ENCODE assay signal across 14 cellular contexts in genomic region chr1:12028248-12028647, GRCh38. TPM values are rescaled to one million over a fixed set of nuclear protein-coding genes. Genes with fewer than 3 reads are reported as not detected.
A peak's percentile ranks its signal among the peaks of the same experiment; 100 is the strongest.
DNase-seq lines count a peak whose midpoint lies in the region; ATAC-seq, FAIRE-seq and TF ChIP-seq lines count a peak whose summit lies in the region.
"Had no signal": no experiment of that assay in that cellular context is flagged by ENCODE, and none has a peak within 500 bp of the region (broad histone marks: within the 10 kb centered on the region; RNA-seq: fewer than 3 reads in every experiment).

No MANE protein-coding gene starts in this region.

- intact Hi-C loops in HepG2 (cut with micrococcal nuclease; ENCODE audit: unreplicated experiment) = no loop called here

- H3K4me3 ChIP-seq in osteoblast (ENCODE audit: insufficient read depth, low read length) = no peak overlapping the region
- H3K4me3 ChIP-seq in HepG2 (replicated peaks in 1 of 3; ENCODE audit: insufficient read depth in 1 of 3, low read depth in 2 of 3, low read length in 3 of 3) = no peak overlapping the region
- H3K4me3 ChIP-seq: A549, GM23338 had no signal

- 90% methylated on average over 8 of the region's 8 CpGs for WGBS in HepG2 (ENCODE audit: low lambda C conversion rate)

- peak overlapping the region; percentile 24 for H3K27ac Mint-ChIP-seq in activated T-cell treated with anti-CD3 and anti-CD28 coated beads, Interleukin-2, amount 50 U/mL, for 72 hours
- H3K27ac Mint-ChIP-seq in chondrocyte (ENCODE audit: unreplicated experiment) (peak overlapping the region; percentile 62), type B pancreatic cell (peak overlapping the region; percentile 21)
- H3K27ac Mint-ChIP-seq: GM23338 had no signal

- DNase-seq in activated T-cell treated with anti-CD3 and anti-CD28 coated beads, Interleukin-2, amount 50 U/mL, for 72 hours = no peak
- no peak for DNase-seq in activated T-cell treated with anti-CD3 and anti-CD28 coated beads, Interleukin-2, amount 50 U/mL, for 48 hours
- DNase-seq in chondrocyte (ENCODE audit: low spot score) (no peak), osteoblast (ENCODE audit: insufficient read length, low spot score, missing footprints) (peak; percentile 52), type B pancreatic cell (ENCODE audit: extremely low spot score, unreplicated experiment) (no peak), NCI-H1105 treated with DMSO at 0.1 percent for 48 hours (lab: John Stamatoyannopoulos, UW) (no peak), HepG2 (ENCODE audit: low spot score) (no peak)
- DNase-seq: BE2C; Caco-2; CD8-positive, alpha-beta memory T cell; H7 had no signal

- no TSS peak for BruUV-seq in HepG2 (replicated peaks; lab: Mats Ljungman, UMichigan)

- no peaks in the 10 kb centered on the region for H3K27me3 ChIP-seq in osteoblast (ENCODE audit: insufficient read depth, low read length)
- H3K27me3 ChIP-seq in HepG2 (ENCODE audit: control insufficient read depth in 1 of 2, insufficient read depth in 2 of 2, low read length in 2 of 2) = no peaks in the 10 kb centered on the region
- H3K27me3 ChIP-seq: BE2C had no signal

- in situ Hi-C loops in HepG2 (cut with HindIII; ENCODE audit: extremely low pct_ligation_motif_present, low pct_unique_long_range_greater_than_20kb) = no loop called here

- no peak for TF ChIP-seq RAD21 in HepG2 (CRISPR knock-in tag; IDR thresholded peaks at IDR 0.05)

- H3K79me2 ChIP-seq in osteoblast (ENCODE audit: insufficient read depth, low read length) (no peaks in the 10 kb centered on the region), HepG2 (ENCODE audit: insufficient read depth, low read length) (peaks cover 2% of the 10 kb centered on the region)

- H3K9me3 ChIP-seq in osteoblast (ENCODE audit: low read depth, low read length) (no peaks in the 10 kb centered on the region), HepG2 (ENCODE audit: low read length) (no peaks in the 10 kb centered on the region)
- H3K9me3 ChIP-seq: A549, BE2C, Caco-2 had no signal

- peaks cover 27% of the 10 kb centered on the region for H3K36me3 ChIP-seq in osteoblast (ENCODE audit: insufficient read depth, low read length)
- H3K36me3 ChIP-seq in HepG2 (replicated peaks in 1 of 2; ENCODE audit: control insufficient read depth in 1 of 2, insufficient read depth in 2 of 2, low read length in 2 of 2) = peaks cover 19 to 39% of the 10 kb centered on the region in 2 experiments
- H3K36me3 ChIP-seq: BE2C had no signal

- POLR2A ChIA-PET in HepG2 (lab: Yijun Ruan, JAX) = no interaction called here

- no peak overlapping the region for H3K4me3 Mint-ChIP-seq in activated T-cell treated with anti-CD3 and anti-CD28 coated beads, Interleukin-2, amount 50 U/mL, for 72 hours
- H3K4me3 Mint-ChIP-seq in chondrocyte (ENCODE audit: unreplicated experiment) (no peak overlapping the region), type B pancreatic cell (no peak overlapping the region)
- H3K4me3 Mint-ChIP-seq: CD8-positive, alpha-beta memory T cell; GM23338 had no signal

- no peaks in the 10 kb centered on the region for H3K4me1 Mint-ChIP-seq in activated T-cell treated with anti-CD3 and anti-CD28 coated beads, Interleukin-2, amount 50 U/mL, for 72 hours (ENCODE audit: low read depth)
- H3K4me1 Mint-ChIP-seq in chondrocyte (ENCODE audit: low read depth) (no peaks in the 10 kb centered on the region), type B pancreatic cell (ENCODE audit: unreplicated experiment) (no peaks in the 10 kb centered on the region)
- H3K4me1 Mint-ChIP-seq: GM23338 had no signal

- peaks cover 13 to 31% of the 10 kb centered on the region in 2 donors for H3K36me3 Mint-ChIP-seq in activated T-cell treated with anti-CD3 and anti-CD28 coated beads, Interleukin-2, amount 50 U/mL, for 72 hours (ENCODE audit: insufficient read depth in 2 of 2)
- H3K36me3 Mint-ChIP-seq in chondrocyte (ENCODE audit: low read depth) (peaks cover 22% of the 10 kb centered on the region), type B pancreatic cell (peaks cover 25% of the 10 kb centered on the region)

- TF ChIP-seq POLR2A in HepG2 (IDR thresholded peaks at IDR 0.05; ENCODE audit: insufficient read depth in 1 of 2, low read depth in 2 of 2, low read length in 2 of 2) = no peak

- ATAC-seq in activated T-cell treated with anti-CD3 and anti-CD28 coated beads, Interleukin-2, amount 50 U/mL, for 72 hours (replicated peaks in 1 of 2) = no peak
- no peak for ATAC-seq in GM19467 (IDR thresholded peaks at IDR 0.05; ENCODE audit: unreplicated experiment)
- ATAC-seq in HepG2 = no peak
- ATAC-seq: A549, GM23338 had no signal

- H3K9me3 Mint-ChIP-seq in activated T-cell treated with anti-CD3 and anti-CD28 coated beads, Interleukin-2, amount 50 U/mL, for 72 hours = no peaks in the 10 kb centered on the region
- H3K9me3 Mint-ChIP-seq in chondrocyte (ENCODE audit: low read depth) (no peaks in the 10 kb centered on the region), type B pancreatic cell (no peaks in the 10 kb centered on the region)
- H3K9me3 Mint-ChIP-seq: CD8-positive, alpha-beta memory T cell; GM23338 had no signal

- no peaks in the 10 kb centered on the region for H3K4me1 ChIP-seq in osteoblast (ENCODE audit: insufficient read depth, low read length)
- no peaks in the 10 kb centered on the region for H3K4me1 ChIP-seq in HepG2 (ENCODE audit: insufficient read depth, low read length)
- H3K4me1 ChIP-seq: A549, BE2C, Caco-2 had no signal

- H4K20me1 ChIP-seq in osteoblast (ENCODE audit: insufficient read depth, low read length) (peaks cover 2% of the 10 kb centered on the region), HepG2 (ENCODE audit: insufficient read depth, low read length) (no peaks in the 10 kb centered on the region)

- no peaks in the 10 kb centered on the region for H3K27me3 Mint-ChIP-seq in activated T-cell treated with anti-CD3 and anti-CD28 coated beads, Interleukin-2, amount 50 U/mL, for 72 hours (ENCODE audit: low read depth)
- H3K27me3 Mint-ChIP-seq in chondrocyte (ENCODE audit: low read depth) (no peaks in the 10 kb centered on the region), type B pancreatic cell (no peaks in the 10 kb centered on the region)
- H3K27me3 Mint-ChIP-seq: CD8-positive, alpha-beta memory T cell had no signal

- CTCF ChIA-PET in HepG2 (lab: Yijun Ruan, JAX; ENCODE audit: low intra/inter-chr PET ratio, low total read pairs) = no interaction called here

- H2AFZ ChIP-seq in osteoblast (ENCODE audit: low read length) = no peak overlapping the region
- no peak overlapping the region for H2AFZ ChIP-seq in HepG2 (ENCODE audit: low read length)
- H2AFZ ChIP-seq: GM23338 had no signal

- FAIRE-seq in HepG2 (lab: Jason Lieb, UNC) = no peak
- FAIRE-seq: A549 had no signal

- no peak for TF ChIP-seq CTCF in chondrocyte (IDR thresholded peaks at IDR 0.05)
- TF ChIP-seq CTCF in osteoblast (IDR thresholded peaks at IDR 0.05; ENCODE audit: extremely low read depth, low read depth, low read length) = no peak
- no peak for TF ChIP-seq CTCF in type B pancreatic cell (conservative IDR thresholded peaks at IDR 0.05)
- no peak for TF ChIP-seq CTCF in HepG2 (CRISPR knock-in tag; IDR thresholded peaks at IDR 0.05)

- no peak overlapping the region for H3K9ac ChIP-seq in HepG2 (ENCODE audit: insufficient read depth, low read depth, low read length)

- no peak overlapping the region for H3K4me2 ChIP-seq in osteoblast (ENCODE audit: insufficient read depth, low read length)
- H3K4me2 ChIP-seq in HepG2 (ENCODE audit: low read depth, low read length) = no peak overlapping the region
- H3K4me2 ChIP-seq: A549, GM23338 had no signal

- H3K27ac ChIP-seq in osteoblast (ENCODE audit: low read depth, low read length) (no peak overlapping the region), HepG2 (ENCODE audit: extremely low read length, insufficient read depth, low read length) (no peak overlapping the region)
- H3K27ac ChIP-seq: A549 had no signal

- TF ChIP-seq EP300 in HepG2 (IDR thresholded peaks at IDR 0.05; ENCODE audit: low read depth in 2 of 2, low read length in 2 of 2) (no peak), HepG2 (CRISPR knock-in tag; IDR thresholded peaks at IDR 0.05; ENCODE audit: borderline replicate concordance) (no peak)

RNA-seq across cellular contexts. Expression of gene MIIP, which starts 8.9 kb away (rescaled TPM):
- 10 to 100 TPM; 67.3 to 80.3 TPM for total RNA-seq in activated T-cell treated with anti-CD3 and anti-CD28 coated beads, Interleukin-2, amount 50 U/mL, for 72 hours
- 14.5 to 17.8 TPM (median 17.7 TPM) in 3 replicates for total RNA-seq in chondrocyte
- 24.2 and 26.4 TPM in 2 replicates for total RNA-seq in osteoblast
- total RNA-seq in type B pancreatic cell (ENCODE audit: low replicate concordance) = 24.0 and 37.6 TPM in 2 replicates
- 23.6 and 35.2 TPM in 2 replicates for total RNA-seq in HepG2 (2016; rRNA removed; fragmentation: Illumina TruSeq; extraction: Trizol)
- total RNA-seq in HepG2 (2016; cell fraction: cytosol; rRNA removed; fragmentation: Illumina TruSeq; extraction: Trizol; ENCODE audit: low read depth) = 52.3 and 57.6 TPM in 2 replicates
- total RNA-seq in HepG2 (2016; cell fraction: insoluble cytoplasmic fraction; rRNA removed; fragmentation: Illumina TruSeq; extraction: Trizol) = 21.8 and 38.2 TPM in 2 replicates
- 42.3 and 49.9 TPM in 2 replicates for total RNA-seq in HepG2 (2016; cell fraction: membrane; rRNA removed; fragmentation: Illumina TruSeq; extraction: Trizol)
- 27.2 and 31.9 TPM in 2 replicates for total RNA-seq in HepG2 (2016; cell fraction: nucleus; rRNA removed; fragmentation: Illumina TruSeq; extraction: Trizol)
- polyA plus RNA-seq in HepG2 (2011; rRNA removed) = 23.0 and 31.1 TPM in 2 replicates
- polyA plus RNA-seq in HepG2 (2011; cell fraction: cytosol; rRNA removed) = 11.2 and 20.9 TPM in 2 replicates
- 166 and 217 TPM in 2 replicates for polyA plus RNA-seq in HepG2 (2011; cell fraction: nucleus; rRNA removed)
- 9.1 and 20.3 TPM in 2 replicates for polyA plus RNA-seq in HepG2 (2012)
- polyA plus RNA-seq in HepG2 (2016; cell fraction: cytosol; fragmentation: Illumina TruSeq; extraction: Trizol; ENCODE audit: low read depth) = 34.0 and 38.2 TPM in 2 replicates
- 17.3 and 17.8 TPM in 2 replicates for polyA plus RNA-seq in HepG2 (2016; cell fraction: insoluble cytoplasmic fraction; fragmentation: Illumina TruSeq; extraction: Trizol; ENCODE audit: low read depth)
- 27.7 and 34.3 TPM in 2 replicates for polyA plus RNA-seq in HepG2 (2016; cell fraction: membrane; fragmentation: Illumina TruSeq; extraction: Trizol; ENCODE audit: low read depth)
- 63.8 and 70.7 TPM in 2 replicates for polyA plus RNA-seq in HepG2 (2016; cell fraction: nucleus; fragmentation: Illumina TruSeq; extraction: Trizol; ENCODE audit: insufficient read depth, low read depth)
- polyA minus RNA-seq in HepG2 (2011; rRNA and poly(A)+ RNA removed; ENCODE audit: low replicate concordance) = 17.1 and 28.4 TPM in 2 replicates
- polyA minus RNA-seq in HepG2 (2011; cell fraction: cytosol; rRNA and poly(A)+ RNA removed) = 6.1 and 8.6 TPM in 2 replicates
- 11.1 and 14.7 TPM in 2 replicates for polyA minus RNA-seq in HepG2 (2011; cell fraction: nucleus; rRNA and poly(A)+ RNA removed)

RNA-seq across cellular contexts. Expression of gene TNFRSF8, which starts 34.9 kb away (rescaled TPM):
- total RNA-seq in activated T-cell treated with anti-CD3 and anti-CD28 coated beads, Interleukin-2, amount 50 U/mL, for 72 hours = 10 to 100 TPM; 39.5 to 63.5 TPM
- total RNA-seq in chondrocyte = not detected in 3 replicates
- under 0.01 and 0.29 TPM in 2 replicates for total RNA-seq in osteoblast
- 0.07 and 0.14 TPM in 2 replicates for total RNA-seq in type B pancreatic cell (ENCODE audit: low replicate concordance)
- total RNA-seq in HepG2 (2016; rRNA removed; fragmentation: Illumina TruSeq; extraction: Trizol) = not detected in 2 replicates
- not detected in 2 replicates for total RNA-seq in HepG2 (2016; cell fraction: cytosol; rRNA removed; fragmentation: Illumina TruSeq; extraction: Trizol; ENCODE audit: low read depth)
- total RNA-seq in HepG2 (2016; cell fraction: insoluble cytoplasmic fraction; rRNA removed; fragmentation: Illumina TruSeq; extraction: Trizol) = not detected in 2 replicates
- total RNA-seq in HepG2 (2016; cell fraction: membrane; rRNA removed; fragmentation: Illumina TruSeq; extraction: Trizol) = not detected in 2 replicates
- total RNA-seq in HepG2 (2016; cell fraction: nucleus; rRNA removed; fragmentation: Illumina TruSeq; extraction: Trizol) = not detected in 2 replicates
- polyA plus RNA-seq in HepG2 (2011; rRNA removed) = not detected in 2 replicates
- polyA plus RNA-seq in HepG2 (2011; cell fraction: cytosol; rRNA removed) = not detected in 2 replicates
- polyA plus RNA-seq in HepG2 (2011; cell fraction: nucleus; rRNA removed) = not detected in 2 replicates
- polyA plus RNA-seq in HepG2 (2012) = not detected in 2 replicates
- not detected in 2 replicates for polyA plus RNA-seq in HepG2 (2016; cell fraction: cytosol; fragmentation: Illumina TruSeq; extraction: Trizol; ENCODE audit: low read depth)
- not detected in 2 replicates for polyA plus RNA-seq in HepG2 (2016; cell fraction: insoluble cytoplasmic fraction; fragmentation: Illumina TruSeq; extraction: Trizol; ENCODE audit: low read depth)
- not detected in 2 replicates for polyA plus RNA-seq in HepG2 (2016; cell fraction: membrane; fragmentation: Illumina TruSeq; extraction: Trizol; ENCODE audit: low read depth)
- polyA plus RNA-seq in HepG2 (2016; cell fraction: nucleus; fragmentation: Illumina TruSeq; extraction: Trizol; ENCODE audit: insufficient read depth, low read depth) = not detected in 2 replicates
- 0.30 TPM in 1 of 2 replicates, not detected in the other for polyA minus RNA-seq in HepG2 (2011; rRNA and poly(A)+ RNA removed; ENCODE audit: low replicate concordance)
- not detected in 2 replicates for polyA minus RNA-seq in HepG2 (2011; cell fraction: cytosol; rRNA and poly(A)+ RNA removed)
- not detected in 2 replicates for polyA minus RNA-seq in HepG2 (2011; cell fraction: nucleus; rRNA and poly(A)+ RNA removed)
- total RNA-seq: Caco-2 had no signal
- polyA plus RNA-seq: CD8-positive, alpha-beta memory T cell had no signal

RNA-seq across cellular contexts. Expression of gene MFN2, which starts 48.0 kb away (rescaled TPM):
- 10 to 100 TPM; 54.8 to 66.1 TPM for total RNA-seq in activated T-cell treated with anti-CD3 and anti-CD28 coated beads, Interleukin-2, amount 50 U/mL, for 72 hours
- total RNA-seq in chondrocyte (53.1 to 68.8 TPM (median 56.6 TPM) in 3 replicates), osteoblast (46.0 and 51.0 TPM in 2 replicates), type B pancreatic cell (ENCODE audit: low replicate concordance) (71.4 and 72.3 TPM in 2 replicates), HepG2 (2016; rRNA removed; fragmentation: Illumina TruSeq; extraction: Trizol) (60.9 and 76.3 TPM in 2 replicates)
- 7.7 and 8.0 TPM in 2 replicates for total RNA-seq in HepG2 (2016; cell fraction: cytosol; rRNA removed; fragmentation: Illumina TruSeq; extraction: Trizol; ENCODE audit: low read depth)
- 61.5 and 70.2 TPM in 2 replicates for total RNA-seq in HepG2 (2016; cell fraction: insoluble cytoplasmic fraction; rRNA removed; fragmentation: Illumina TruSeq; extraction: Trizol)
- total RNA-seq in HepG2 (2016; cell fraction: membrane; rRNA removed; fragmentation: Illumina TruSeq; extraction: Trizol) = 31.8 and 32.8 TPM in 2 replicates
- 38.7 and 39.7 TPM in 2 replicates for total RNA-seq in HepG2 (2016; cell fraction: nucleus; rRNA removed; fragmentation: Illumina TruSeq; extraction: Trizol)
- 38.7 and 41.0 TPM in 2 replicates for polyA plus RNA-seq in HepG2 (2011; rRNA removed)
- 31.7 and 32.9 TPM in 2 replicates for polyA plus RNA-seq in HepG2 (2011; cell fraction: cytosol; rRNA removed)
- 49.1 and 52.9 TPM in 2 replicates for polyA plus RNA-seq in HepG2 (2011; cell fraction: nucleus; rRNA removed)
- 42.4 and 55.4 TPM in 2 replicates for polyA plus RNA-seq in HepG2 (2012)
- polyA plus RNA-seq in HepG2 (2016; cell fraction: cytosol; fragmentation: Illumina TruSeq; extraction: Trizol; ENCODE audit: low read depth) = 4.0 and 4.2 TPM in 2 replicates
- polyA plus RNA-seq in HepG2 (2016; cell fraction: insoluble cytoplasmic fraction; fragmentation: Illumina TruSeq; extraction: Trizol; ENCODE audit: low read depth) = 52.2 and 60.5 TPM in 2 replicates
- 14.0 and 14.3 TPM in 2 replicates for polyA plus RNA-seq in HepG2 (2016; cell fraction: membrane; fragmentation: Illumina TruSeq; extraction: Trizol; ENCODE audit: low read depth)
- 45.1 and 48.2 TPM in 2 replicates for polyA plus RNA-seq in HepG2 (2016; cell fraction: nucleus; fragmentation: Illumina TruSeq; extraction: Trizol; ENCODE audit: insufficient read depth, low read depth)
- 83.9 and 88.4 TPM in 2 replicates for polyA minus RNA-seq in HepG2 (2011; rRNA and poly(A)+ RNA removed; ENCODE audit: low replicate concordance)
- 26.6 and 33.4 TPM in 2 replicates for polyA minus RNA-seq in HepG2 (2011; cell fraction: cytosol; rRNA and poly(A)+ RNA removed)
- polyA minus RNA-seq in HepG2 (2011; cell fraction: nucleus; rRNA and poly(A)+ RNA removed) = 22.5 and 40.8 TPM in 2 replicates

Comparison
In these comparisons a context has a peak if more than half of its experiments do, and no peak if none do; other contexts are left out.
1. RNA of gene TNFRSF8, which starts 34.9 kb away (total RNA-seq): 39.5 to 63.5 TPM in activated T-cell treated with anti-CD3 and anti-CD28 coated beads, Interleukin-2, amount 50 U/mL, for 72 hours; 0.07 to 0.14 TPM in type B pancreatic cell, not detected in HepG2, not detected in chondrocyte and under 0.01 to 0.29 TPM in osteoblast; every median in the first group is over 10 times any median in the second.
2. Peak in every context shown above with its lines, with median percentiles within 50 percentile points of each other: H3K27ac Mint-ChIP-seq.